In genomic region chr1:22665752-22666151, GRCh38 we compare ENCODE assay signal across 8 cellular contexts. TPM values are rescaled to one million over a fixed set of nuclear protein-coding genes. Genes with fewer than 3 reads are reported as not detected.
DNase-seq lines count a peak whose midpoint lies in the region; ATAC-seq and TF ChIP-seq lines count a peak whose summit lies in the region.

No MANE protein-coding gene starts in this region.

- H3K4me1 ChIP-seq in left ventricle myocardium inferior (no peaks in the 10 kb centered on the region), right atrium auricular region (no peaks in the 10 kb centered on the region), foreskin keratinocyte (no peaks in the 10 kb centered on the region)

- H3K27ac Mint-ChIP-seq in type B pancreatic cell, result no peak overlapping the region

- H3K4me3 Mint-ChIP-seq in type B pancreatic cell, result no peak overlapping the region

- TF ChIP-seq CTCF in left ventricle myocardium inferior (IDR thresholded peaks at IDR 0.05; ENCODE audit: borderline replicate concordance) (peak; percentile 37), right atrium auricular region (IDR thresholded peaks at IDR 0.05) (peak in 1 of 2 donors; percentile 42), RWPE1 (conservative IDR thresholded peaks at IDR 0.05; ENCODE audit: low read depth) (0 out of 2 replicates have a peak, but pooled peaks have one; percentile 9), foreskin keratinocyte (conservative IDR thresholded peaks at IDR 0.05) (peak; percentile 61), type B pancreatic cell (conservative IDR thresholded peaks at IDR 0.05) (peak; percentile 83)

- POLR2A ChIA-PET in RWPE1 (lab: Yijun Ruan, JAX; ENCODE audit: low non-redundant PET), result no interaction called here

- H3K9me3 Mint-ChIP-seq in type B pancreatic cell, result no peaks in the 10 kb centered on the region

- H3K9me3 ChIP-seq in left ventricle myocardium inferior (replicated peaks) (no peaks in the 10 kb centered on the region), right atrium auricular region (no peaks in the 10 kb centered on the region)

- no peaks in the 10 kb centered on the region for H3K36me3 Mint-ChIP-seq in type B pancreatic cell

- H3K27me3 ChIP-seq in left ventricle myocardium inferior (ENCODE audit: low read depth) (peaks cover 62% of the 10 kb centered on the region), right atrium auricular region (no peaks in the 10 kb centered on the region), foreskin keratinocyte (peaks cover 15% of the 10 kb centered on the region)

- H3K27ac ChIP-seq in left ventricle myocardium inferior (replicated peaks) (no peak overlapping the region), right atrium auricular region (no peak overlapping the region), RWPE1 (no peak overlapping the region), foreskin keratinocyte (no peak overlapping the region)

- CTCF ChIA-PET in RWPE1 (lab: Yijun Ruan, JAX), result interaction anchor here (0.7 kb wide), 1 partner anchor 250 kb away, joined by 3 read pairs; no protein-coding TSS in a partner anchor

- peaks cover 3% of the 10 kb centered on the region for H3K4me1 Mint-ChIP-seq in type B pancreatic cell (ENCODE audit: unreplicated experiment)

- DNase-seq in left ventricle myocardium inferior (no peak), right atrium auricular region (ENCODE audit: low spot score) (no peak), RWPE1 (ENCODE audit: low spot score) (peak; percentile 37), foreskin keratinocyte (no peak), type B pancreatic cell (ENCODE audit: extremely low spot score, unreplicated experiment) (no peak), GOT3 (lab: John Stamatoyannopoulos, UW) (no peak), T1000 (lab: John Stamatoyannopoulos, UW) (no peak)
- DNase-seq in effector CD8-positive, alpha-beta T cell (lab: John Stamatoyannopoulos, UW), result no peak

- H3K36me3 ChIP-seq in left ventricle myocardium inferior, result no peaks in the 10 kb centered on the region
- no peaks in the 10 kb centered on the region for H3K36me3 ChIP-seq in right atrium auricular region

- H3K4me3 ChIP-seq in left ventricle myocardium inferior (no peak overlapping the region), right atrium auricular region (no peak overlapping the region)

- intact Hi-C loops in left ventricle myocardium inferior (cut with micrococcal nuclease), result no loop called here

- H3K27me3 Mint-ChIP-seq in type B pancreatic cell, result peaks cover 10% of the 10 kb centered on the region

- ATAC-seq in foreskin keratinocyte, result no peak

RNA-seq across cellular contexts. Expression of gene C1QB, which starts 12.7 kb away (rescaled TPM):
- total RNA-seq in left ventricle myocardium inferior (96.2 TPM), right atrium auricular region (100 to 1,000 TPM in 1 of 2 donors, 10 to 100 TPM in 1; 82.5 to 262 TPM), foreskin keratinocyte (not detected in 2 replicates), type B pancreatic cell (ENCODE audit: low replicate concordance) (not detected in 2 replicates)
- polyA plus RNA-seq in foreskin keratinocyte, result not detected in 2 replicates

RNA-seq across cellular contexts. Expression of gene C1QC, which starts 22.3 kb away (rescaled TPM):
- total RNA-seq in left ventricle myocardium inferior (76.6 TPM), right atrium auricular region (100 to 1,000 TPM in 1 of 2 donors, 10 to 100 TPM in 1; 31.4 to 126 TPM), foreskin keratinocyte (not detected in 2 replicates), type B pancreatic cell (ENCODE audit: low replicate concordance) (not detected in 2 replicates)
- polyA plus RNA-seq in foreskin keratinocyte, result not detected in 2 replicates

RNA-seq across cellular contexts. Expression of gene C1QA, which starts 29.3 kb away (rescaled TPM):
- total RNA-seq in left ventricle myocardium inferior (70.1 TPM), right atrium auricular region (100 to 1,000 TPM in 1 of 2 donors, 10 to 100 TPM in 1; 37.9 to 107 TPM), foreskin keratinocyte (not detected in 2 replicates), type B pancreatic cell (ENCODE audit: low replicate concordance) (0.69 TPM in 1 of 2 replicates, not detected in the other)
- polyA plus RNA-seq in foreskin keratinocyte, result not detected in 2 replicates

RNA-seq across cellular contexts. Expression of gene EPHB2, which starts 44.9 kb away (rescaled TPM):
- 2.0 TPM for total RNA-seq in left ventricle myocardium inferior
- 1 to 10 TPM; 1.8 to 2.6 TPM for total RNA-seq in right atrium auricular region
- 0.14 TPM in 1 of 2 replicates, not detected in the other for total RNA-seq in foreskin keratinocyte
- 0.02 and 0.06 TPM in 2 replicates for polyA plus RNA-seq in foreskin keratinocyte
- 40.3 and 44.6 TPM in 2 replicates for total RNA-seq in type B pancreatic cell (ENCODE audit: low replicate concordance)

Comparison
In these comparisons a context has a peak if more than half of its experiments do, and no peak if none do; other contexts are left out.
1. RNA of gene C1QB, which starts 12.7 kb away (total RNA-seq): 82.5 to 262 TPM in right atrium auricular region and 96.2 TPM in left ventricle myocardium inferior (single experiment); not detected in foreskin keratinocyte and not detected in type B pancreatic cell; every median in the first group is over 10 times any median in the second.
2. RNA of gene C1QC, which starts 22.3 kb away (total RNA-seq): 31.4 to 126 TPM in right atrium auricular region and 76.6 TPM in left ventricle myocardium inferior (single experiment); not detected in foreskin keratinocyte and not detected in type B pancreatic cell; every median in the first group is over 10 times any median in the second.
3. RNA of gene C1QA, which starts 29.3 kb away (total RNA-seq): 37.9 to 107 TPM in right atrium auricular region and 70.1 TPM in left ventricle myocardium inferior (single experiment); not detected in foreskin keratinocyte and 0.69 TPM in type B pancreatic cell; every median in the first group is over 10 times any median in the second.